In genomic region chr14:65412189-65412846, GRCh38 we compare ENCODE assay signal across 8 cellular contexts. TPM values are rescaled to one million over a fixed set of nuclear protein-coding genes. Genes with fewer than 3 reads are reported as not detected.
DNase-seq lines count a peak whose midpoint lies in the region; ATAC-seq and TF ChIP-seq lines count a peak whose summit lies in the region.

TSS of gene FUT8 (plus strand) at chr14:65412730. CDS start at chr14:65561564, 148,834 bp downstream.

- BruUV-seq in Panc1 (replicated peaks; lab: Mats Ljungman, UMichigan), result no TSS peak

- CTCF ChIA-PET in Panc1 (lab: Charles Lee), result interaction anchor here (0.7 to 1.7 kb wide), 3 partner anchors 412 to 549 kb away, joined by 3 to 7 read pairs (median 7); no protein-coding TSS in a partner anchor

- intact Hi-C loops in Panc1 (cut with micrococcal nuclease; ENCODE audit: unreplicated experiment), result loop anchor here (5.0 to 10.0 kb wide), 2 partner anchors 190 to 248 kb away; no protein-coding TSS in a partner anchor

- DNase-seq in DND-41 (peak; percentile 98), Panc1 (ENCODE audit: low read depth, low spot score) (peak; percentile 79)
- DNase-seq in activated T-cell treated with anti-CD3 and anti-CD28 coated beads, Interleukin-2, amount 50 U/mL, for 4 hours, result peak; percentile 97
- peak; percentile 89 to 90 for DNase-seq in stimulated activated CD8-positive, alpha-beta memory T cell treated with anti-CD3 and anti-CD28 coated beads, Interleukin-7, amount 100 ng/mL, for 1 hour (ENCODE audit: low read depth in 2 of 2)

- H3K4me1 ChIP-seq in DND-41 (ENCODE audit: insufficient read depth, low read length) (peaks cover 42% of the 10 kb centered on the region), KMS-11 (ENCODE audit: low read depth, poor library complexity, severe bottlenecking) (peaks cover 27% of the 10 kb centered on the region), Panc1 (ENCODE audit: control insufficient read depth, insufficient read depth, low read length) (peaks cover 16% of the 10 kb centered on the region), esophagus (ENCODE audit: control insufficient read depth in 2 of 2, insufficient read depth in 2 of 2, low read length in 1 of 2) (no peaks in the 10 kb centered on the region), mucosa of stomach (ENCODE audit: control insufficient read depth, insufficient read depth, low read length) (peaks cover 12% of the 10 kb centered on the region)

- H3K4me2 ChIP-seq in DND-41 (ENCODE audit: insufficient read depth, low read length) (peak within 1 kb of the TSS; percentile 76), KMS-11 (peak within 1 kb of the TSS; percentile 84)

- H3K4me3 Mint-ChIP-seq in activated T-cell treated with anti-CD3 and anti-CD28 coated beads, Interleukin-2, amount 50 U/mL, for 4 hours, result peak within 1 kb of the TSS; percentile 97

- H3K27me3 ChIP-seq in DND-41 (ENCODE audit: insufficient read depth, low read length, poor library complexity) (no peaks in the 10 kb centered on the region), KMS-11 (ENCODE audit: insufficient read depth, low read depth) (no peaks in the 10 kb centered on the region), Panc1 (ENCODE audit: control insufficient read depth, insufficient read depth, low read length) (no peaks in the 10 kb centered on the region), esophagus (ENCODE audit: control insufficient read depth in 1 of 2, insufficient read depth in 2 of 2, low read length in 2 of 2) (no peaks in the 10 kb centered on the region), mucosa of stomach (ENCODE audit: control insufficient read depth, insufficient read depth, low read length) (no peaks in the 10 kb centered on the region)

- H3K27me3 Mint-ChIP-seq in activated T-cell treated with anti-CD3 and anti-CD28 coated beads, Interleukin-2, amount 50 U/mL, for 4 hours (ENCODE audit: low read depth), result no peaks in the 10 kb centered on the region

- no peaks in the 10 kb centered on the region for H3K36me3 ChIP-seq in DND-41 (ENCODE audit: insufficient read depth, low read length)
- H3K36me3 ChIP-seq in KMS-11 (ENCODE audit: insufficient read depth), result no peaks in the 10 kb centered on the region
- no peaks in the 10 kb centered on the region for H3K36me3 ChIP-seq in Panc1 (ENCODE audit: control insufficient read depth, insufficient read depth, low read length)
- H3K36me3 ChIP-seq in esophagus (ENCODE audit: control insufficient read depth in 2 of 2, insufficient read depth in 2 of 2, low read length in 1 of 2), result no peaks in the 10 kb centered on the region
- H3K36me3 ChIP-seq in mucosa of stomach (ENCODE audit: control insufficient read depth, insufficient read depth, low read length), result no peaks in the 10 kb centered on the region

- 0 to 1% methylated on average over 41 to 74 of the region's 74 CpGs for WGBS in esophagus, 2 donors

- H4K20me1 ChIP-seq in DND-41 (ENCODE audit: insufficient read depth, low read length) (peaks cover 14% of the 10 kb centered on the region; the same call in 1 of the 2 replicates), KMS-11 (ENCODE audit: insufficient read depth) (no peaks in the 10 kb centered on the region)

- H3K9me3 Mint-ChIP-seq in activated T-cell treated with anti-CD3 and anti-CD28 coated beads, Interleukin-2, amount 50 U/mL, for 4 hours, result no peaks in the 10 kb centered on the region

- H3K36me3 Mint-ChIP-seq in activated T-cell treated with anti-CD3 and anti-CD28 coated beads, Interleukin-2, amount 50 U/mL, for 4 hours (ENCODE audit: insufficient read depth), result no peaks in the 10 kb centered on the region

- H2AFZ ChIP-seq in DND-41 (ENCODE audit: low read depth, low read length) (peak within 1 kb of the TSS; percentile 91), KMS-11 (ENCODE audit: low read depth) (peak within 1 kb of the TSS; percentile 78)

- H3K9me3 ChIP-seq in DND-41 (ENCODE audit: insufficient read depth, low read length, severe bottlenecking) (no peaks in the 10 kb centered on the region), Panc1 (ENCODE audit: control insufficient read depth, insufficient read depth, low read depth, low read length) (no peaks in the 10 kb centered on the region), esophagus (ENCODE audit: control insufficient read depth in 2 of 2, insufficient read depth in 1 of 2, low read depth in 1 of 2, low read length in 1 of 2) (no peaks in the 10 kb centered on the region), mucosa of stomach (ENCODE audit: control insufficient read depth, low read length) (no peaks in the 10 kb centered on the region)

- in situ Hi-C loops in Panc1 (cut with HindIII; ENCODE audit: low pct_unique_long_range_greater_than_20kb, low sequenced_read_pairs), result no loop called here

- H3K79me2 ChIP-seq in DND-41 (ENCODE audit: insufficient read depth, low read length) (peaks cover 52% of the 10 kb centered on the region), KMS-11 (ENCODE audit: insufficient read depth, low read depth) (peaks cover 23% of the 10 kb centered on the region; the same call in 1 of the 2 replicates)

- ATAC-seq in DND-41 (ENCODE audit: insufficient read depth, low read depth), result peak; percentile 85
- peak; percentile 66 for ATAC-seq in GM21737 (IDR thresholded peaks at IDR 0.05; ENCODE audit: unreplicated experiment)
- ATAC-seq in Panc1, result peak; percentile 93
- ATAC-seq in activated T-cell treated with anti-CD3 and anti-CD28 coated beads, Interleukin-2, amount 50 U/mL, for 4 hours, result peak; percentile 89 to 93

- peak within 1 kb of the TSS; percentile 88 for H3K27ac ChIP-seq in DND-41 (ENCODE audit: low read length)
- peak within 1 kb of the TSS; percentile 63 for H3K27ac ChIP-seq in KMS-11
- peak within 1 kb of the TSS; percentile 89 for H3K27ac ChIP-seq in Panc1 (ENCODE audit: low read length)
- H3K27ac ChIP-seq in esophagus (ENCODE audit: low read depth in 2 of 2, low read length in 1 of 2), result peak within 1 kb of the TSS; percentile 94 to 97

- H3K4me3 ChIP-seq in DND-41 (ENCODE audit: low read depth in 1 of 2, low read length in 2 of 2) (peak within 1 kb of the TSS; percentile 66 to 79), KMS-11 (IDR thresholded peaks at IDR 0.05; ENCODE audit: insufficient read depth, low read depth, low read length) (no peak within 1 kb of the TSS), Panc1 (ENCODE audit: low read depth in 2 of 2, low read length in 2 of 2) (peak within 1 kb of the TSS; percentile 71 to 92), esophagus (ENCODE audit: low read depth in 1 of 2, low read length in 2 of 2) (peak within 1 kb of the TSS; percentile 83 to 89), mucosa of stomach (ENCODE audit: low read length) (peak within 1 kb of the TSS; percentile 98)

- H3K4me1 Mint-ChIP-seq in activated T-cell treated with anti-CD3 and anti-CD28 coated beads, Interleukin-2, amount 50 U/mL, for 4 hours (ENCODE audit: low read depth), result peaks cover 35% of the 10 kb centered on the region

- peak; percentile 71 for TF ChIP-seq CTCF in DND-41 (IDR thresholded peaks at IDR 0.05; ENCODE audit: borderline replicate concordance, extremely low read depth, low read length, poor library complexity, severe bottlenecking)
- TF ChIP-seq CTCF in KMS-11 (conservative IDR thresholded peaks at IDR 0.05; ENCODE audit: low read depth, low read length), result peak; percentile 36; the same call in 1 of the 2 replicates
- peak; percentile 75 for TF ChIP-seq CTCF in Panc1 (IDR thresholded peaks at IDR 0.05)

- POLR2A ChIA-PET in Panc1 (lab: Charles Lee), result no interaction called here

- peak within 1 kb of the TSS; percentile 84 for H3K9ac ChIP-seq in DND-41 (ENCODE audit: low read depth, low read length)
- peak within 1 kb of the TSS; percentile 81 for H3K9ac ChIP-seq in KMS-11
- H3K9ac ChIP-seq in mucosa of stomach (ENCODE audit: low read length), result peak within 1 kb of the TSS; percentile 92

RNA-seq across cellular contexts. Expression of gene FUT8, which starts in this region (rescaled TPM):
- 31.4 TPM for total RNA-seq in Panc1 (2021; ENCODE audit: unreplicated experiment)
- polyA plus RNA-seq in Panc1 (2012; ENCODE audit: insufficient read length), result 8.8 TPM
- total RNA-seq in activated T-cell treated with anti-CD3 and anti-CD28 coated beads, Interleukin-2, amount 50 U/mL, for 4 hours, result 10 to 100 TPM; 29.2 to 38.4 (median 30.9) TPM
- 1 to 10 TPM; 2.5 to 3.4 TPM for polyA plus RNA-seq in esophagus
